In genomic region chr10:73940634-73941221, GRCh38 we compare ENCODE assay signal across 8 cellular contexts. TPM values are rescaled to one million over a fixed set of nuclear protein-coding genes. Genes with fewer than 3 reads are reported as not detected.
DNase-seq lines count a peak whose midpoint lies in the region; ATAC-seq, FAIRE-seq and TF ChIP-seq lines count a peak whose summit lies in the region.

No MANE protein-coding gene starts in this region.

- peaks cover 10% of the 10 kb centered on the region for H3K4me1 Mint-ChIP-seq in activated T-helper 2 cell treated with anti-CD3 and anti-CD28 coated beads, Interferon-gamma antibody, Interleukin-2, Interleukin-4, amounts not matched to agents 10 μg/mL and 5 μg/mL and 100 μg/mL, durations not matched to agents 14 hours and 24 hours and 36 hours (ENCODE audit: low read depth)
- H3K4me1 Mint-ChIP-seq in stimulated activated naive CD8-positive, alpha-beta T cell treated with anti-CD3 and anti-CD28 coated beads, Interleukin-15, amount 100 ng/mL, for 72 hours, result peaks cover 9% of the 10 kb centered on the region

- ATAC-seq in HG03159 (IDR thresholded peaks at IDR 0.05; ENCODE audit: unreplicated experiment), result peak; percentile 65
- ATAC-seq in stimulated activated naive CD8-positive, alpha-beta T cell treated with anti-CD3 and anti-CD28 coated beads, Interleukin-15, amount 100 ng/mL, for 72 hours, result peak; percentile 97

- H2AFZ ChIP-seq in neuron (ENCODE audit: low read depth, low read length), result peak overlapping the region; percentile 83

- no peaks in the 10 kb centered on the region for H3K36me3 Mint-ChIP-seq in activated T-helper 2 cell treated with anti-CD3 and anti-CD28 coated beads, Interferon-gamma antibody, Interleukin-2, Interleukin-4, amounts not matched to agents 10 μg/mL and 5 μg/mL and 100 μg/mL, durations not matched to agents 14 hours and 24 hours and 36 hours (ENCODE audit: low read depth)

- DNase-seq in NCI-H2029 (lab: John Stamatoyannopoulos, UW), result peak; percentile 21
- no peak for DNase-seq in NCI-H2029 treated with DMSO at 0.1 percent for 48 hours (lab: John Stamatoyannopoulos, UW)
- DNase-seq in RCC 7860 (ENCODE audit: low spot score), result peak; percentile 67
- DNase-seq in activated T-helper 2 cell treated with anti-CD3 and anti-CD28 coated beads, Interferon-gamma antibody, Interleukin-2, Interleukin-4, amounts not matched to agents 10 μg/mL and 5 μg/mL and 100 μg/mL, durations not matched to agents 14 hours and 24 hours and 36 hours (ENCODE audit: low spot score), result peak; percentile 80
- DNase-seq in fibroblast of the aortic adventitia (ENCODE audit: low read depth), result peak; percentile 67
- peak; percentile 80 to 82 for DNase-seq in stimulated activated naive CD8-positive, alpha-beta T cell treated with anti-CD3 and anti-CD28 coated beads, Interleukin-15, amount 100 ng/mL, for 72 hours

- peaks cover 2% of the 10 kb centered on the region for H3K9me3 ChIP-seq in neuron (ENCODE audit: low read length)

- H3K4me3 Mint-ChIP-seq in activated T-helper 2 cell treated with anti-CD3 and anti-CD28 coated beads, Interferon-gamma antibody, Interleukin-2, Interleukin-4, amounts not matched to agents 10 μg/mL and 5 μg/mL and 100 μg/mL, durations not matched to agents 14 hours and 24 hours and 36 hours (ENCODE audit: low read depth), result no peak overlapping the region
- H3K4me3 Mint-ChIP-seq in stimulated activated naive CD8-positive, alpha-beta T cell treated with anti-CD3 and anti-CD28 coated beads, Interleukin-15, amount 100 ng/mL, for 72 hours, result peak overlapping the region; percentile 54 to 67

- H3K4me1 ChIP-seq in neuron (ENCODE audit: insufficient read depth, low read length), result peaks cover 5% of the 10 kb centered on the region

- peaks cover 6% of the 10 kb centered on the region for H3K27me3 Mint-ChIP-seq in activated T-helper 2 cell treated with anti-CD3 and anti-CD28 coated beads, Interferon-gamma antibody, Interleukin-2, Interleukin-4, amounts not matched to agents 10 μg/mL and 5 μg/mL and 100 μg/mL, durations not matched to agents 14 hours and 24 hours and 36 hours (ENCODE audit: low read depth)
- peaks cover 21% of the 10 kb centered on the region for H3K27me3 Mint-ChIP-seq in stimulated activated naive CD8-positive, alpha-beta T cell treated with anti-CD3 and anti-CD28 coated beads, Interleukin-15, amount 100 ng/mL, for 72 hours

- intact Hi-C loops in activated T-helper 2 cell treated with anti-CD3 and anti-CD28 coated beads, Interferon-gamma antibody, Interleukin-2, Interleukin-4, amounts not matched to agents 10 μg/mL and 5 μg/mL and 100 μg/mL, durations not matched to agents 14 hours and 24 hours and 36 hours (cut with micrococcal nuclease), result loop anchor here (1.0 to 5.0 kb wide), 3 partner anchors 17 to 93 kb away; no protein-coding TSS in a partner anchor

- no peak for FAIRE-seq in RCC 7860 (lab: Jason Lieb, UNC)

- peak; percentile 94 for TF ChIP-seq CTCF in fibroblast of the aortic adventitia (IDR thresholded peaks at IDR 0.05; ENCODE audit: insufficient read depth, low read length)

- no peak overlapping the region for H3K27ac Mint-ChIP-seq in activated T-helper 2 cell treated with anti-CD3 and anti-CD28 coated beads, Interferon-gamma antibody, Interleukin-2, Interleukin-4, amounts not matched to agents 10 μg/mL and 5 μg/mL and 100 μg/mL, durations not matched to agents 14 hours and 24 hours and 36 hours
- H3K27ac Mint-ChIP-seq in stimulated activated naive CD8-positive, alpha-beta T cell treated with anti-CD3 and anti-CD28 coated beads, Interleukin-15, amount 100 ng/mL, for 72 hours, result peak overlapping the region; percentile 49 to 64

- H3K27me3 ChIP-seq in neuron (ENCODE audit: insufficient read depth, low read length), result peaks cover 2% of the 10 kb centered on the region

- no peaks in the 10 kb centered on the region for H3K36me3 ChIP-seq in neuron (ENCODE audit: insufficient read depth, low read length)

- no peak overlapping the region for H3K4me3 ChIP-seq in fibroblast of the aortic adventitia (ENCODE audit: low read depth, low read length)
- peak overlapping the region; percentile 36 for H3K4me3 ChIP-seq in neuron (ENCODE audit: low read length)

- no peaks in the 10 kb centered on the region for H3K9me3 Mint-ChIP-seq in activated T-helper 2 cell treated with anti-CD3 and anti-CD28 coated beads, Interferon-gamma antibody, Interleukin-2, Interleukin-4, amounts not matched to agents 10 μg/mL and 5 μg/mL and 100 μg/mL, durations not matched to agents 14 hours and 24 hours and 36 hours
- H3K9me3 Mint-ChIP-seq in stimulated activated naive CD8-positive, alpha-beta T cell treated with anti-CD3 and anti-CD28 coated beads, Interleukin-15, amount 100 ng/mL, for 72 hours, result no peaks in the 10 kb centered on the region

RNA-seq across cellular contexts. Expression of gene PLAU, which starts 29.8 kb away (rescaled TPM):
- 1.7 and 1.8 TPM in 2 replicates for total RNA-seq in activated T-helper 2 cell treated with anti-CD3 and anti-CD28 coated beads, Interferon-gamma antibody, Interleukin-2, Interleukin-4, amounts not matched to agents 10 μg/mL and 5 μg/mL and 100 μg/mL, durations not matched to agents 14 hours and 24 hours and 36 hours
- total RNA-seq in fibroblast of the aortic adventitia (ENCODE audit: low replicate concordance), result 21.6 and 24.9 TPM in 2 replicates

RNA-seq across cellular contexts. Expression of gene VCL, which starts 57.2 kb away (rescaled TPM):
- total RNA-seq in activated T-helper 2 cell treated with anti-CD3 and anti-CD28 coated beads, Interferon-gamma antibody, Interleukin-2, Interleukin-4, amounts not matched to agents 10 μg/mL and 5 μg/mL and 100 μg/mL, durations not matched to agents 14 hours and 24 hours and 36 hours, result 24.4 TPM in 2 replicates
- total RNA-seq in fibroblast of the aortic adventitia (ENCODE audit: low replicate concordance), result 148 and 176 TPM in 2 replicates
